ENCODE assay signal across 1 cellular context in the genomic region with DNA sequence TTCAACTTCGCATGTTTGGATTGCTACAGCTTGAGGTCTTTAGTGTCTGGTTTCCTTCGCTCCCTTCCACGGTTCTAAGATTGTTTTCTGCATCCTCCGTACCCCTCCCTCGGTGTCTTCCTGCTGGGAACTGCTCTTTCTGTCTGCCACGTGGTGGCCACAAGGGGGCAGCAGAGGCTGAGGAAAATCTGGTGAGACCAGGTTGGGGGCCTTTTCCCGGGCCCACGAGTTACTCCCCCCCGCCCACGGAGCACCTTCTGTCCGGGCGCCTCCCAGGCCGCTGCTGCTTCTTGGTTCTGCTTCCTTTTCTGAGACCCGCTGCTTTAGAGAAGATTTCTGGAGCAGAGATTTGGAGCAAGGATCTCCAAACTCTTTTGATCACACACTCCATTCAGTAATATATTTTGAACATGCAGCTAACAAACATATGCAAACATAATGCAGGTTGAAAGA.
A peak's percentile ranks its signal among the peaks of the same experiment; 100 is the strongest.
TF ChIP-seq lines count a peak whose summit lies in the region.

No MANE protein-coding gene starts in this region.

TF ChIP-seq in HepG2, 621 proteins besides CTCF, POLR2A, EP300 and RAD21 (continued from another document):
- peak; percentile 29 to 51; a peak in 2 of 4 replicates for TF ChIP-seq HMGXB4 (CRISPR knock-in tag; IDR thresholded peaks at IDR 0.05; ENCODE audit: borderline replicate concordance in 1 of 2, low read depth in 1 of 2)
- TF ChIP-seq RARA (CRISPR knock-in tag; IDR thresholded peaks at IDR 0.05): no peak
- 0 out of 2 replicates have a peak, but pooled peaks have one; percentile 29 for TF ChIP-seq HOXA5 (CRISPR knock-in tag; IDR thresholded peaks at IDR 0.05)
- TF ChIP-seq MAX (IDR thresholded peaks at IDR 0.05): peak; percentile 29; the same call in 1 of the 2 replicates
- no peak for TF ChIP-seq ZNF292 (CRISPR knock-in tag; IDR thresholded peaks at IDR 0.05; ENCODE audit: borderline replicate concordance, low read depth)
